ENCODE assay signal across 19 cellular contexts in the genomic region with DNA sequence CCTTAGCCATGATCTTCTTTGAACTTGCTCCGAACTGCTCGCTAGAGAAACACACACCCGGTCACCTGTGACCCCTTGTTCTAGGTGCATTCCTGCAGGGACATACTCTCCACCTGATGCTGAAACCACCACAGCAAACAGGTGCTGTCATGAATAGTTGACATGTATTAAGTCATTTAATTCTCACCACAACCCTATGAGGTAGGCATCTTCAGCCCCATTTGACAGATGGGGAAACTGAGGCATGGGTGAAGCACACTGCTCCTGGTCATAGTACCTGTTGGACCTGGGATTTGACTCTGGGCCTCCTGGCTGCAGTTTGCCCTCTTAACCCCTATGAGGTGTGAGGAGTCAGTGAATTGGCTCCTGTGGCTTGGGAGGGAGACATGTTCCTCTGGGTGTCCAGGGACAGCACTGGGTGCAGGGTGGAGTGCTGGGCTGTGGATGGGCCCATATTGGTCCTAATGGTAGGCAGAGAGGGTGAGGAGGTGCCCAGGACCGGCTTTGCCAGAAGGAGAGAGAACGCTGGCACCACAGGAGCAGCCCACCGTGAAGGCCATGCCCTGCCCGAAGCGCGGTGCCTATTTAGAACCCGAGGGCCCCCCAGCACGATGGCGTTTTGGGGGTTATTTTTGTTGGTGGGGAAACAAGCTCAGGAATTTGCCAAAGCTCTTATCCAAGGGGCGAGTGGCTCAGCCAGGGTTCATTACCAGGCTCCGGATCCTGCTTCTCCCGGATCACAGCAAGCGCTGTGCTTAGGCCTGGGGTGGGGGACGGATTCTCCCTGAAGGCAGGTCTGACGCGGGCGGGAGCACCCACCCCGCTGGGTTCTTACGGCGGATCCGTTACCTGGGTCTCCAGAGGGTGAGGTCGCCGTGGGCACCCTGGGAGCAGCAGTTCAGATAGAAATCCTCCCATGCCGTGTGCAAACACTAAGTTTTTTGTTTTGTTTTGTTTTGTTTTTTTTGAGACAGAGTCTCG. TPM values are rescaled to one million over a fixed set of nuclear protein-coding genes. Genes with fewer than 3 reads are reported as not detected.
DNase-seq lines count a peak whose midpoint lies in the region; TF ChIP-seq lines count a peak whose summit lies in the region.
"Had no signal": no experiment of that assay in that cellular context is flagged by ENCODE, and none has a peak within 500 bp of the region (broad histone marks: within the 10 kb centered on the region; RNA-seq: fewer than 3 reads in every experiment).

No MANE protein-coding gene starts in this region.

- TF ChIP-seq CTCF in H9 (conservative IDR thresholded peaks at IDR 0.05) (0 out of 3 replicates have a peak, but pooled peaks have one; percentile 16), endodermal cell (conservative IDR thresholded peaks at IDR 0.05) (peak; percentile 14)

- H3K4me2 ChIP-seq in H9 (ENCODE audit: insufficient read depth, insufficient read length, low read length): no peak overlapping the region
- H3K4me2 ChIP-seq: BLaER1 had no signal

- no CpG with 5 or more reads among the region's 28 CpGs for WGBS in H9 (ENCODE audit: extremely low coverage, insufficient read length, low lambda C conversion rate)
- 95 to 96% methylated on average over 22 to 28 of the region's 28 CpGs for WGBS in endodermal cell (ENCODE audit: insufficient coverage in 1 of 2, insufficient read length in 1 of 2), 2 experiments

- intact Hi-C loops in posterior vena cava (cut with DNase I): loop anchor here in 1 of 2 donors (10.0 kb wide), 1 partner anchor 594 kb away; no protein-coding TSS in a partner anchor

- H2BK12ac ChIP-seq in H9 (ENCODE audit: insufficient read length, low read depth, low read length): no peak overlapping the region

- no peaks in the 10 kb centered on the region for H3K9me3 ChIP-seq in H9 (ENCODE audit: control insufficient read depth, low read depth, low read length)
- no peaks in the 10 kb centered on the region for H3K9me3 ChIP-seq in endodermal cell (ENCODE audit: control insufficient read depth, low read length)
- H3K9me3 ChIP-seq: BLaER1 had no signal

- H3K4me1 Mint-ChIP-seq in H9 (peaks cover 0 to 6% of the 10 kb centered on the region in 2 experiments; a peak in 1 of 4 replicates), endodermal cell (no peaks in the 10 kb centered on the region)

- H2BK15ac ChIP-seq in H9 (ENCODE audit: low read depth, low read length): no peak overlapping the region

- H3K9me3 Mint-ChIP-seq in H9 (peaks cover 1 to 9% of the 10 kb centered on the region in 2 experiments; a peak in 2 of 5 replicates), endodermal cell (peaks cover 3% of the 10 kb centered on the region)
- H3K9me3 Mint-ChIP-seq: HFFc6 had no signal

- no peaks in the 10 kb centered on the region; the same call in 1 of the 2 replicates for H3K27me3 Mint-ChIP-seq in H9 (ENCODE audit: low read depth)
- peaks cover 8% of the 10 kb centered on the region for H3K27me3 Mint-ChIP-seq in endodermal cell (ENCODE audit: insufficient read depth)

- H2AK5ac ChIP-seq in H9 (ENCODE audit: insufficient read length, low read length): no peak overlapping the region

- no peaks in the 10 kb centered on the region for H3K4me1 ChIP-seq in H9 (ENCODE audit: insufficient read depth, low read length)
- no peaks in the 10 kb centered on the region for H3K4me1 ChIP-seq in endodermal cell (ENCODE audit: control insufficient read depth, insufficient read depth, low read length)

- H3K36me3 Mint-ChIP-seq in H9 (ENCODE audit: insufficient read depth in 1 of 3, low read depth in 3 of 3) (peaks cover 28 to 37% (median 35%) of the 10 kb centered on the region in 3 experiments), endodermal cell (ENCODE audit: low read depth) (peaks cover 51% of the 10 kb centered on the region)

- no peak overlapping the region for H3K4me3 ChIP-seq in endodermal cell (ENCODE audit: low read length)
- H3K4me3 ChIP-seq: BLaER1, GM23248, SJSA1 had no signal

- H3K18ac ChIP-seq in H9 (ENCODE audit: insufficient read length, low read depth, low read length): no peak overlapping the region

- no peak overlapping the region for H2BK5ac ChIP-seq in H9 (ENCODE audit: insufficient read length, low read length)

- H3K4me3 Mint-ChIP-seq in H9 (no peak overlapping the region), endodermal cell (no peak overlapping the region)
- H3K4me3 Mint-ChIP-seq: HFFc6 had no signal

- H3K79me1 ChIP-seq in H9 (ENCODE audit: insufficient read depth, low read depth, low read length, poor library complexity, severe bottlenecking): no peaks in the 10 kb centered on the region

- H3K56ac ChIP-seq in H9 (ENCODE audit: insufficient read length, low read depth, low read length): no peak overlapping the region

- H3K79me2 ChIP-seq in H9 (ENCODE audit: insufficient read depth, low read length): no peaks in the 10 kb centered on the region

- H3K27me3 ChIP-seq in H9 (ENCODE audit: insufficient read depth, low read length) (no peaks in the 10 kb centered on the region), endodermal cell (ENCODE audit: control insufficient read depth, insufficient read depth, low read length, poor library complexity, severe bottlenecking) (no peaks in the 10 kb centered on the region)
- H3K27me3 ChIP-seq: BLaER1, SJSA1 had no signal

- no peak overlapping the region for H3K14ac ChIP-seq in H9 (ENCODE audit: insufficient read depth, low read length)

- H3K23ac ChIP-seq in H9 (ENCODE audit: insufficient read length, low read depth, low read length): no peak overlapping the region

- no peak overlapping the region for H3T11ph ChIP-seq in H9 (ENCODE audit: low read length)

- H4K8ac ChIP-seq in H9 (replicated peaks; ENCODE audit: insufficient read length, low read depth, low read length): no peak overlapping the region

- no peak overlapping the region for H4K5ac ChIP-seq in H9 (ENCODE audit: insufficient read length, low read depth, low read length)

- H2BK120ac ChIP-seq in H9 (ENCODE audit: low read depth, low read length, poor library complexity, severe bottlenecking): no peak overlapping the region

- H3K9ac ChIP-seq in H9 (ENCODE audit: extremely low read depth, insufficient read length, low read length): no peak overlapping the region
- no peak overlapping the region for H3K9ac ChIP-seq in endodermal cell (ENCODE audit: extremely low read depth, low read length, poor library complexity, severe bottlenecking)
- H3K9ac ChIP-seq: BLaER1, GM23248 had no signal

- no peak overlapping the region for H4K91ac ChIP-seq in H9 (ENCODE audit: insufficient read length, low read depth, low read length)

- H2AFZ ChIP-seq in H9 (ENCODE audit: low read length): no peak overlapping the region
- H2AFZ ChIP-seq: GM23248 had no signal

- peak; percentile 32 for DNase-seq in DMS53 (lab: John Stamatoyannopoulos, UW)
- no peak for DNase-seq in DMS53 treated with DMSO at 0.1 percent for 48 hours (lab: John Stamatoyannopoulos, UW; ENCODE audit: unreplicated experiment)
- DNase-seq in H9: no peak
- peak; percentile 39 for DNase-seq in endodermal cell
- peak; percentile 76 for DNase-seq in posterior vena cava (ENCODE audit: low spot score)
- DNase-seq in T-helper 2 cell: no peak
- DNase-seq in DMS153 treated with DMSO at 0.1 percent for 48 hours (lab: John Stamatoyannopoulos, UW; ENCODE audit: unreplicated experiment): no peak
- no peak for DNase-seq in H4 (ENCODE audit: low spot score)
- DNase-seq: GM23248, HFFc6, Karpas-422, MM.1S, NCI-H1105 treated with DMSO at 0.1 percent for 48 hours, NCI-H2029, NCI-H2171 treated with DMSO at 0.1 percent for 48 hours, NCI-H510A treated with DMSO at 0.1 percent for 48 hours had no signal

- H3K36me3 ChIP-seq in endodermal cell (ENCODE audit: control insufficient read depth, insufficient read depth, low read length): peaks cover 36% of the 10 kb centered on the region

- no peaks in the 10 kb centered on the region for H4K20me1 ChIP-seq in H9 (ENCODE audit: control insufficient read depth, insufficient read depth, insufficient read length)
- H4K20me1 ChIP-seq: BLaER1 had no signal

- peaks cover 6% of the 10 kb centered on the region for H3K23me2 ChIP-seq in H9 (ENCODE audit: insufficient read length, low read depth, low read length, poor library complexity, severe bottlenecking)

- H3K27ac ChIP-seq in H9 (ENCODE audit: insufficient read length, low read depth, low read length) (no peak overlapping the region), endodermal cell (ENCODE audit: low read depth, low read length) (no peak overlapping the region)
- H3K27ac ChIP-seq: 22Rv1, BLaER1, GM23248, SJSA1 had no signal

- H3K4ac ChIP-seq in H9 (ENCODE audit: low read depth, low read length): no peak overlapping the region

- H3K27ac Mint-ChIP-seq in H9 (no peak overlapping the region), endodermal cell (no peak overlapping the region)
- H3K27ac Mint-ChIP-seq: HFFc6 had no signal

- no peak overlapping the region for H2BK20ac ChIP-seq in H9 (ENCODE audit: low read depth, low read length, poor library complexity, severe bottlenecking)

RNA-seq across cellular contexts. Expression of a gene that starts 52.3 kb away (rescaled TPM):
- total RNA-seq in H9 (2021): 135 and 139 TPM in 2 replicates
- 100 to 1,000 TPM; 119 to 123 TPM for total RNA-seq in endodermal cell
- polyA plus RNA-seq in endodermal cell (2013, experiment 1 of 2): 117 TPM
- polyA plus RNA-seq in endodermal cell (2013, experiment 2 of 2): 109 TPM
- 10 to 100 TPM; 48.6 to 73.8 TPM for total RNA-seq in posterior vena cava
- total RNA-seq in H4 (2014; rRNA removed; shearing (Covaris generic)): 163 and 181 TPM in 2 replicates

Comparison
In these comparisons a context has a peak if more than half of its experiments do, and no peak if none do; other contexts are left out.
1. DNase-seq: peak in DMS53 (single experiment), endodermal cell (single experiment) and posterior vena cava (single experiment); none in DMS53 treated with DMSO at 0.1 percent for 48 hours (single experiment), H9 (single experiment), T-helper 2 cell (0 of 5), DMS153 treated with DMSO at 0.1 percent for 48 hours (single experiment) and H4 (single experiment).